20 cellular contexts compared by ENCODE assay signal in the genomic region with DNA sequence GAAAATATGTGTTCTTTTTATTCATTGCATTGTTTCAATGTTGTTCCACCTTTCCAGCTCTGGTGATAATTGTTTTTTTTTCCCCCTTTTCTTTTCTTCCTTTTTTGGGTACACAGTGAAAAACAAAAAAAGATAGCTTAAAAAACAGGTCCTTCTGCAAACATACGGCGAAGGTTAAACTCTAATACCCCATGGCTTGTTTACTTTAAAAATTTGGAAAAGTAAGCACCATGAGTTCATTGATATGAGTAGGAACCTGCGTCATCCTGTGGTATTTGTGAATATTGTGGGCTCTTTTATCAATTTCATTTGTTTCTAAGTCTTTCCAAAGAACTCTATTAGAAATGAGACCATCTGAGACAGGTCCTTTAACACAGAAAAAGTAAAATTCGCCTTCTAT.
DNase-seq lines count a peak whose midpoint lies in the region; ATAC-seq, FAIRE-seq and TF ChIP-seq lines count a peak whose summit lies in the region.
"Had no signal": no experiment of that assay in that cellular context is flagged by ENCODE, and none has a peak within 500 bp of the region (broad histone marks: within the 10 kb centered on the region; RNA-seq: fewer than 3 reads in every experiment).

No MANE protein-coding gene starts in this region.

- no peak overlapping the region for H2BK120ac ChIP-seq in IMR-90 (ENCODE audit: low read depth, low read length)

- no peak overlapping the region for H3K23ac ChIP-seq in IMR-90 (ENCODE audit: low read depth, low read length)

- TF ChIP-seq CTCF in IMR-90 (conservative IDR thresholded peaks at IDR 0.05; ENCODE audit: low read depth, low read length): no peak
- TF ChIP-seq CTCF in astrocyte (IDR thresholded peaks at IDR 0.05; ENCODE audit: insufficient read depth, low read depth, low read length): no peak
- no peak for TF ChIP-seq CTCF in stomach (IDR thresholded peaks at IDR 0.05)

- no peak for TF ChIP-seq RAD21 in IMR-90 (IDR thresholded peaks at IDR 0.05; ENCODE audit: low read length)

- H3K4me3 Mint-ChIP-seq in astrocyte (ENCODE audit: unreplicated experiment): no peak overlapping the region
- H3K4me3 Mint-ChIP-seq: GM23338 had no signal

- no peaks in the 10 kb centered on the region for H3K79me2 ChIP-seq in astrocyte (ENCODE audit: insufficient read depth, low read length)

- no peak overlapping the region for H4K91ac ChIP-seq in IMR-90 (ENCODE audit: insufficient read depth, low read depth, low read length)

- no peak overlapping the region for H3K14ac ChIP-seq in IMR-90 (replicated peaks; ENCODE audit: low read depth, low read length)

- WGBS in IMR-90 (ENCODE audit: extremely low coverage in 2 of 2, insufficient read length in 1 of 2), 2 experiments: no CpG with 5 or more reads among the region's 4 CpGs
- WGBS in stomach, 5 donors: 21 to 65% (median 36%) methylated on average over 4 of the region's 4 CpGs

- H4K5ac ChIP-seq in IMR-90 (ENCODE audit: low read depth, low read length): no peak overlapping the region

- H3K27me3 Mint-ChIP-seq in astrocyte (ENCODE audit: low read depth, unreplicated experiment): no peaks in the 10 kb centered on the region

- FAIRE-seq in astrocyte (lab: Jason Lieb, UNC): peak; percentile 5
- FAIRE-seq: K562 had no signal

- H3K9ac ChIP-seq in IMR-90 (ENCODE audit: low read depth, low read length) (no peak overlapping the region), astrocyte (ENCODE audit: low read length) (no peak overlapping the region)

- H3K4me1 ChIP-seq in IMR-90 (ENCODE audit: control insufficient read depth, insufficient read depth, low read length) (no peaks in the 10 kb centered on the region), astrocyte (ENCODE audit: insufficient read depth, low read length) (no peaks in the 10 kb centered on the region), stomach (peaks cover 27 to 76% (median 45%) of the 10 kb centered on the region in 4 donors)
- H3K4me1 ChIP-seq: SJSA1 had no signal

- H3K9me3 Mint-ChIP-seq in astrocyte (ENCODE audit: unreplicated experiment): no peaks in the 10 kb centered on the region
- H3K9me3 Mint-ChIP-seq: GM23338 had no signal

- H3K4me2 ChIP-seq in IMR-90 (ENCODE audit: low read depth, low read length) (no peak overlapping the region), astrocyte (ENCODE audit: low read length) (no peak overlapping the region)
- H3K4me2 ChIP-seq: GM23338 had no signal

- no peaks in the 10 kb centered on the region for H3K9me1 ChIP-seq in IMR-90 (ENCODE audit: insufficient read depth, low read length)

- H3K27ac Mint-ChIP-seq in astrocyte (ENCODE audit: unreplicated experiment): no peak overlapping the region
- H3K27ac Mint-ChIP-seq: GM23338 had no signal

- no peak overlapping the region for H2BK15ac ChIP-seq in IMR-90 (ENCODE audit: low read depth, low read length)

- in situ Hi-C loops in IMR-90 (cut with MboI; ENCODE audit: low sequenced_read_pairs): no loop called here

- POLR2A ChIA-PET in IMR-90 (lab: Charles Lee; ENCODE audit: unreplicated experiment): no interaction called here

- H2AK9ac ChIP-seq in IMR-90 (replicated peaks; ENCODE audit: low read depth, low read length, poor library complexity): no peak overlapping the region

- H3K27me3 ChIP-seq in IMR-90 (ENCODE audit: control insufficient read depth, insufficient read depth, low read length) (no peaks in the 10 kb centered on the region), astrocyte (ENCODE audit: insufficient read depth, low read length) (no peaks in the 10 kb centered on the region), stomach (no peaks in the 10 kb centered on the region)
- H3K27me3 ChIP-seq: SJSA1 had no signal

- H3K79me1 ChIP-seq in IMR-90 (ENCODE audit: low read depth in 1 of 2, low read length in 2 of 2): no peaks in the 10 kb centered on the region

- no peak overlapping the region for H3K18ac ChIP-seq in IMR-90 (ENCODE audit: low read depth, low read length)

- H4K8ac ChIP-seq in IMR-90 (ENCODE audit: low read depth in 2 of 2, low read length in 2 of 2): no peak overlapping the region

- no peak overlapping the region for H2BK20ac ChIP-seq in IMR-90 (ENCODE audit: low read depth, low read length)

- TF ChIP-seq POLR2A in IMR-90 (IDR thresholded peaks at IDR 0.05; ENCODE audit: low read depth, low read length): no peak
- TF ChIP-seq POLR2A in stomach (IDR thresholded peaks at IDR 0.05): no peak

- no peak overlapping the region for H2BK5ac ChIP-seq in IMR-90 (ENCODE audit: low read depth, low read length, poor library complexity, severe bottlenecking)

- ATAC-seq in IMR-90 (ENCODE audit: low read depth): no peak
- ATAC-seq in left lobe of liver: peak; percentile 65
- ATAC-seq: GM23338, K562, Panc1 had no signal

- CTCF ChIA-PET in IMR-90 (lab: Yijun Ruan, JAX): interaction anchor here (0.6 to 1.0 kb wide), 2 partner anchors 12 to 118 kb away, joined by 3 to 5 read pairs; no protein-coding TSS in a partner anchor

- no peaks in the 10 kb centered on the region for H4K20me1 ChIP-seq in IMR-90 (ENCODE audit: insufficient read depth, low read length)
- H4K20me1 ChIP-seq in astrocyte (ENCODE audit: insufficient read depth, low read length): no peaks in the 10 kb centered on the region

- no peaks in the 10 kb centered on the region for H3K36me3 Mint-ChIP-seq in astrocyte (ENCODE audit: low read depth, unreplicated experiment)

- intact Hi-C loops in IMR-90 (cut with micrococcal nuclease) (no loop called here), stomach (cut with DNase I; ENCODE audit: low total_unique reads) (no loop called here)

- H3K4me3 ChIP-seq in IMR-90 (ENCODE audit: insufficient read depth, low read depth, low read length): no peak overlapping the region
- no peak overlapping the region for H3K4me3 ChIP-seq in astrocyte (ENCODE audit: insufficient read depth, low read depth, low read length)
- no peak overlapping the region for H3K4me3 ChIP-seq in stomach
- H3K4me3 ChIP-seq: GM23338, K562, SJSA1 had no signal

- no peak overlapping the region for H3K4ac ChIP-seq in IMR-90 (ENCODE audit: low read depth, low read length)

- H3K27ac ChIP-seq in IMR-90 (ENCODE audit: insufficient read depth, low read length): no peak overlapping the region
- H3K27ac ChIP-seq in astrocyte (ENCODE audit: low read depth, low read length): no peak overlapping the region
- H3K27ac ChIP-seq in stomach: peak overlapping the region in 4 of 5 donors; percentile 54 to 72 (median 62)
- H3K27ac ChIP-seq: C4-2B, SJSA1 had no signal

- no peaks in the 10 kb centered on the region for H3K9me3 ChIP-seq in IMR-90 (ENCODE audit: control insufficient read depth, insufficient read depth, low read length)
- H3K9me3 ChIP-seq in astrocyte (ENCODE audit: insufficient read depth, low read depth, low read length): no peaks in the 10 kb centered on the region
- H3K9me3 ChIP-seq in stomach: no peaks in the 10 kb centered on the region
- H3K9me3 ChIP-seq: SJSA1 had no signal

- dilution Hi-C loops in IMR-90 (cut with HindIII; ENCODE audit: low sequenced_read_pairs, unreplicated experiment): no loop called here

- DNase-seq in IMR-90: peak; percentile 22
- DNase-seq in astrocyte (ENCODE audit: low read depth): no peak
- DNase-seq in left lobe of liver (ENCODE audit: low spot score): no peak
- no peak for DNase-seq in stomach
- DNase-seq in putamen (ENCODE audit: low spot score): no peak
- DNase-seq in GDM1 (lab: John Stamatoyannopoulos, UW): no peak
- DNase-seq in dedifferentiated amniotic fluid mesenchymal stem cell (ENCODE audit: extremely low spot score): no peak
- DNase-seq in HT-29 (ENCODE audit: low spot score): no peak
- DNase-seq: AML-193, DND-41, HCEC 1CT, NCI-H1105, NCI-H1694, NCI-H2081 treated with DMSO at 0.1 percent for 48 hours, NCI-H510A had no signal

- H3K56ac ChIP-seq in IMR-90 (ENCODE audit: extremely low read depth, insufficient read depth, low read length): no peak overlapping the region

- H3K4me1 Mint-ChIP-seq in astrocyte (ENCODE audit: low read depth, unreplicated experiment): no peaks in the 10 kb centered on the region

- no peak overlapping the region for H2AK5ac ChIP-seq in IMR-90 (ENCODE audit: low read depth, low read length)

- no TSS peak for BruUV-seq in IMR-90 (replicated peaks; lab: Mats Ljungman, UMichigan)

- TF ChIP-seq EP300 in stomach (IDR thresholded peaks at IDR 0.05): no peak

- H3K36me3 ChIP-seq in IMR-90 (ENCODE audit: control insufficient read depth, insufficient read depth, low read length): no peaks in the 10 kb centered on the region
- no peaks in the 10 kb centered on the region for H3K36me3 ChIP-seq in astrocyte (ENCODE audit: insufficient read depth, low read length)
- H3K36me3 ChIP-seq in stomach: peaks cover 0 to 5% (median 0%) of the 10 kb centered on the region in 4 donors
- H3K36me3 ChIP-seq: SJSA1 had no signal

- no peak overlapping the region for H2AFZ ChIP-seq in IMR-90 (replicated peaks; ENCODE audit: low read length, poor library complexity)
- no peak overlapping the region for H2AFZ ChIP-seq in astrocyte (ENCODE audit: low read depth, low read length)
- H2AFZ ChIP-seq: GM23338 had no signal

TF ChIP-seq in IMR-90, 13 proteins besides CTCF, POLR2A, EP300 and RAD21:
- TF ChIP-seq NFE2L2 (IDR thresholded peaks at IDR 0.05; ENCODE audit: low read depth, low read length) (no peak), RFX5 (IDR thresholded peaks at IDR 0.05; ENCODE audit: low read depth, low read length) (no peak), RCOR1 (IDR thresholded peaks at IDR 0.05; ENCODE audit: insufficient replicate concordance, low read length) (no peak)

Comparison
In these comparisons a context has a peak if more than half of its experiments do, and no peak if none do; other contexts are left out.
1. H3K27ac ChIP-seq: peak in stomach (4 of 5); none in IMR-90 (single experiment) and astrocyte (single experiment).